In the genomic region with DNA sequence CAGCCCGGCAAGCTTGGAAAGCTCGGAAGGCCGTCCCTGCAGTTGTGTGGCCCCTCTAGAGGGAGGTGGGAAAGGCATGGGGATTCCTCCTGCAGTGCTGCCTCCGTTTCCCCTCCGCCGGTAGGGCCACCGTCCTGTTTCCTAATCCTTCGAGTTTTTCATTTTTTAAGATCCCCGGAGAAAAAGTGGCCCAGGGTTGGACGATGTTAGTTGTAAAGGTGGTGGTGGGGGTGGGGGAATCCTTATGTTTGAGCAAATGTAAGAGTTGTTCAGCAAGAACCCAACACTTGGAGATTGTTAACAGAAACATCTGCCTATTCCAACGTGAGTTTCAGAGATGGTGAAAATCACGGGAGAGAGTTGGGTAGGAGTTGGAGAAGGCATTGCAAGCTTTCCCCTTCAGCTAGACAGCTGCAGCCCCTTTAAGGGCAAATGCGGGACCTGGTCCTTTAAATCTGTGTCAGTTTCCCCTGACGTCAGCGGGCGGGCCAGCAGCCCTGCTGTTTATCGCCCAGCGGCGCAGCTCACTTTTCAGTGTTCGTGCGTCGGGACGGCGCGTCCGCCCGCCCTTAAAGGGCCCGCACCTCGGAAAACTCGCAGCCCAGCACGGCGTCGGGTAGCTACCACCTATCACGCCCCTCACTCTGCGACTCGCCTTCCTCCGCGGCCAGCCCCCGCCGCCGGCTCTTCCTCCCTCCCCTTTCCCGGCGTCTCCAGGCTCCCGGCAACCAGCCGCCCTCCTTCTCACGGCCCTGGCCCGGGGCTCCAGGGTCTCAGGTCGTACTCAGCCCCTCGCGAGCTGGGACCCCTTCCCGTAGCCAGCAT, we compare ENCODE assay signal across 1 cellular context.
TF ChIP-seq lines count a peak whose summit lies in the region.

TSS of gene SIDT2 (plus strand) at position 534 of the 825 bp plus-strand sequence. CDS start 521 bp downstream, outside the sequence.

TF ChIP-seq in HepG2, 621 proteins besides CTCF, POLR2A, EP300 and RAD21 (continued from another document and continues in another):
- TF ChIP-seq, protein P1, sequence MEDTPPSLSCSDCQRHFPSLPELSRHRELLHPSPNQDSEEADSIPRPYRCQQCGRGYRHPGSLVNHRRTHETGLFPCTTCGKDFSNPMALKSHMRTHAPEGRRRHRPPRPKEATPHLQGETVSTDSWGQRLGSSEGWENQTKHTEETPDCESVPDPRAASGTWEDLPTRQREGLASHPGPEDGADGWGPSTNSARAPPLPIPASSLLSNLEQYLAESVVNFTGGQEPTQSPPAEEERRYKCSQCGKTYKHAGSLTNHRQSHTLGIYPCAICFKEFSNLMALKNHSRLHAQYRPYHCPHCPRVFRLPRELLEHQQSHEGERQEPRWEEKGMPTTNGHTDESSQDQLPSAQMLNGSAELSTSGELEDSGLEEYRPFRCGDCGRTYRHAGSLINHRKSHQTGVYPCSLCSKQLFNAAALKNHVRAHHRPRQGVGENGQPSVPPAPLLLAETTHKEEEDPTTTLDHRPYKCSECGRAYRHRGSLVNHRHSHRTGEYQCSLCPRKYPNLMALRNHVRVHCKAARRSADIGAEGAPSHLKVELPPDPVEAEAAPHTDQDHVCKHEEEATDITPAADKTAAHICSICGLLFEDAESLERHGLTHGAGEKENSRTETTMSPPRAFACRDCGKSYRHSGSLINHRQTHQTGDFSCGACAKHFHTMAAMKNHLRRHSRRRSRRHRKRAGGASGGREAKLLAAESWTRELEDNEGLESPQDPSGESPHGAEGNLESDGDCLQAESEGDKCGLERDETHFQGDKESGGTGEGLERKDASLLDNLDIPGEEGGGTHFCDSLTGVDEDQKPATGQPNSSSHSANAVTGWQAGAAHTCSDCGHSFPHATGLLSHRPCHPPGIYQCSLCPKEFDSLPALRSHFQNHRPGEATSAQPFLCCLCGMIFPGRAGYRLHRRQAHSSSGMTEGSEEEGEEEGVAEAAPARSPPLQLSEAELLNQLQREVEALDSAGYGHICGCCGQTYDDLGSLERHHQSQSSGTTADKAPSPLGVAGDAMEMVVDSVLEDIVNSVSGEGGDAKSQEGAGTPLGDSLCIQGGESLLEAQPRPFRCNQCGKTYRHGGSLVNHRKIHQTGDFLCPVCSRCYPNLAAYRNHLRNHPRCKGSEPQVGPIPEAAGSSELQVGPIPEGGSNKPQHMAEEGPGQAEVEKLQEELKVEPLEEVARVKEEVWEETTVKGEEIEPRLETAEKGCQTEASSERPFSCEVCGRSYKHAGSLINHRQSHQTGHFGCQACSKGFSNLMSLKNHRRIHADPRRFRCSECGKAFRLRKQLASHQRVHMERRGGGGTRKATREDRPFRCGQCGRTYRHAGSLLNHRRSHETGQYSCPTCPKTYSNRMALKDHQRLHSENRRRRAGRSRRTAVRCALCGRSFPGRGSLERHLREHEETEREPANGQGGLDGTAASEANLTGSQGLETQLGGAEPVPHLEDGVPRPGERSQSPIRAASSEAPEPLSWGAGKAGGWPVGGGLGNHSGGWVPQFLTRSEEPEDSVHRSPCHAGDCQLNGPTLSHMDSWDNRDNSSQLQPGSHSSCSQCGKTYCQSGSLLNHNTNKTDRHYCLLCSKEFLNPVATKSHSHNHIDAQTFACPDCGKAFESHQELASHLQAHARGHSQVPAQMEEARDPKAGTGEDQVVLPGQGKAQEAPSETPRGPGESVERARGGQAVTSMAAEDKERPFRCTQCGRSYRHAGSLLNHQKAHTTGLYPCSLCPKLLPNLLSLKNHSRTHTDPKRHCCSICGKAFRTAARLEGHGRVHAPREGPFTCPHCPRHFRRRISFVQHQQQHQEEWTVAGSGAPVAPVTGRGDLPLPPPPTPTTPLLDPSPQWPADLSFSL (CRISPR knock-in tag; IDR thresholded peaks at IDR 0.05) = no peak
- TF ChIP-seq, protein P2, sequence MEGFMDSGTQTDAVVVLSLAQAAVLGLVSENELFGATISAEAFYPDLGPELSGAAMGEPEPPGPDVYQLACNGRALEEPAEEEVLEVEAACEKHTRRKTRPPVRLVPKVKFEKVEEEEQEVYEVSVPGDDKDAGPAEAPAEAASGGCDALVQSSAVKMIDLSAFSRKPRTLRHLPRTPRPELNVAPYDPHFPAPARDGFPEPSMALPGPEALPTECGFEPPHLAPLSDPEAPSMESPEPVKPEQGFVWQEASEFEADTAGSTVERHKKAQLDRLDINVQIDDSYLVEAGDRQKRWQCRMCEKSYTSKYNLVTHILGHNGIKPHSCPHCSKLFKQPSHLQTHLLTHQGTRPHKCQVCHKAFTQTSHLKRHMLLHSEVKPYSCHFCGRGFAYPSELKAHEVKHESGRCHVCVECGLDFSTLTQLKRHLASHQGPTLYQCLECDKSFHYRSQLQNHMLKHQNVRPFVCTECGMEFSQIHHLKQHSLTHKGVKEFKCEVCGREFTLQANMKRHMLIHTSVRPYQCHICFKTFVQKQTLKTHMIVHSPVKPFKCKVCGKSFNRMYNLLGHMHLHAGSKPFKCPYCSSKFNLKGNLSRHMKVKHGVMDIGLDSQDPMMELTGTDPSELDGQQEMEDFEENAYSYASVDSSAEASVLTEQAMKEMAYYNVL (CRISPR knock-in tag; IDR thresholded peaks at IDR 0.05; ENCODE audit: borderline replicate concordance) = no peak
- TF ChIP-seq ZNF558 (CRISPR knock-in tag; IDR thresholded peaks at IDR 0.05; ENCODE audit: borderline replicate concordance) = no peak; the same call in 1 of the 2 replicates
- peak in 1 of 2 experiments; percentile 59; a peak in 1 of 4 replicates for TF ChIP-seq KLF16 (CRISPR knock-in tag; IDR thresholded peaks at IDR 0.05)
- no peak for TF ChIP-seq GABPA (IDR thresholded peaks at IDR 0.05; ENCODE audit: low read depth, low read length)
- TF ChIP-seq GABPA (CRISPR knock-in tag; IDR thresholded peaks at IDR 0.05; ENCODE audit: low read depth) = peak; percentile 40; the same call in 1 of the 2 replicates
- TF ChIP-seq CENPT (CRISPR knock-in tag; IDR thresholded peaks at IDR 0.05; ENCODE audit: low read depth) = no peak
- no peak for TF ChIP-seq ZFX (CRISPR knock-in tag; IDR thresholded peaks at IDR 0.05; ENCODE audit: low read depth)
- TF ChIP-seq GPBP1L1 (CRISPR knock-in tag; IDR thresholded peaks at IDR 0.05) = no peak
- TF ChIP-seq, protein P3, sequence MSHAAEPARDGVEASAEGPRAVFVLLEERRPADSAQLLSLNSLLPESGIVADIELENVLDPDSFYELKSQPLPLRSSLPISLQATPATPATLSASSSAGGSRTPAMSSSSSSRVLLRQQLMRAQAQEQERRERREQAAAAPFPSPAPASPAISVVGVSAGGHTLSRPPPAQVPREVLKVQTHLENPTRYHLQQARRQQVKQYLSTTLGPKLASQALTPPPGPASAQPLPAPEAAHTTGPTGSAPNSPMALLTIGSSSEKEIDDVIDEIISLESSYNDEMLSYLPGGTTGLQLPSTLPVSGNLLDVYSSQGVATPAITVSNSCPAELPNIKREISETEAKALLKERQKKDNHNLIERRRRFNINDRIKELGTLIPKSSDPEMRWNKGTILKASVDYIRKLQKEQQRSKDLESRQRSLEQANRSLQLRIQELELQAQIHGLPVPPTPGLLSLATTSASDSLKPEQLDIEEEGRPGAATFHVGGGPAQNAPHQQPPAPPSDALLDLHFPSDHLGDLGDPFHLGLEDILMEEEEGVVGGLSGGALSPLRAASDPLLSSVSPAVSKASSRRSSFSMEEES (CRISPR knock-in tag; IDR thresholded peaks at IDR 0.05) = no peak
- no peak for TF ChIP-seq MTA1 (CRISPR knock-in tag; IDR thresholded peaks at IDR 0.05; ENCODE audit: borderline replicate concordance)
- no peak for TF ChIP-seq XBP1 (CRISPR knock-in tag; IDR thresholded peaks at IDR 0.05)
- peak; percentile 41 for TF ChIP-seq IKZF4 (CRISPR knock-in tag; IDR thresholded peaks at IDR 0.05; ENCODE audit: borderline replicate concordance, low read depth, not compliant biosample characterization)
- TF ChIP-seq, protein P4, sequence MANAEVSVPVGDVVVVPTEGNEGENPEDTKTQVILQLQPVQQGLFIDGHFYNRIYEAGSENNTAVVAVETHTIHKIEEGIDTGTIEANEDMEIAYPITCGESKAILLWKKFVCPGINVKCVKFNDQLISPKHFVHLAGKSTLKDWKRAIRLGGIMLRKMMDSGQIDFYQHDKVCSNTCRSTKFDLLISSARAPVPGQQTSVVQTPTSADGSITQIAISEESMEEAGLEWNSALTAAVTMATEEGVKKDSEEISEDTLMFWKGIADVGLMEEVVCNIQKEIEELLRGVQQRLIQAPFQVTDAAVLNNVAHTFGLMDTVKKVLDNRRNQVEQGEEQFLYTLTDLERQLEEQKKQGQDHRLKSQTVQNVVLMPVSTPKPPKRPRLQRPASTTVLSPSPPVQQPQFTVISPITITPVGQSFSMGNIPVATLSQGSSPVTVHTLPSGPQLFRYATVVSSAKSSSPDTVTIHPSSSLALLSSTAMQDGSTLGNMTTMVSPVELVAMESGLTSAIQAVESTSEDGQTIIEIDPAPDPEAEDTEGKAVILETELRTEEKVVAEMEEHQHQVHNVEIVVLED (CRISPR knock-in tag; IDR thresholded peaks at IDR 0.05; ENCODE audit: borderline replicate concordance) = peak; percentile 90
- TF ChIP-seq HNRNPK (IDR thresholded peaks at IDR 0.05; ENCODE audit: low read depth, low read length, poor library complexity, severe bottlenecking) = peak; percentile 76
- TF ChIP-seq SP140L (CRISPR knock-in tag; IDR thresholded peaks at IDR 0.05; ENCODE audit: borderline replicate concordance) = 0 out of 2 replicates have a peak, but pooled peaks have one; percentile 24
- TF ChIP-seq MXD3 (CRISPR knock-in tag; IDR thresholded peaks at IDR 0.05) = peak; percentile 45; the same call in 1 of the 2 replicates
- TF ChIP-seq ZMYM4 (CRISPR knock-in tag; IDR thresholded peaks at IDR 0.05) = peak; percentile 78
- TF ChIP-seq, protein P5, sequence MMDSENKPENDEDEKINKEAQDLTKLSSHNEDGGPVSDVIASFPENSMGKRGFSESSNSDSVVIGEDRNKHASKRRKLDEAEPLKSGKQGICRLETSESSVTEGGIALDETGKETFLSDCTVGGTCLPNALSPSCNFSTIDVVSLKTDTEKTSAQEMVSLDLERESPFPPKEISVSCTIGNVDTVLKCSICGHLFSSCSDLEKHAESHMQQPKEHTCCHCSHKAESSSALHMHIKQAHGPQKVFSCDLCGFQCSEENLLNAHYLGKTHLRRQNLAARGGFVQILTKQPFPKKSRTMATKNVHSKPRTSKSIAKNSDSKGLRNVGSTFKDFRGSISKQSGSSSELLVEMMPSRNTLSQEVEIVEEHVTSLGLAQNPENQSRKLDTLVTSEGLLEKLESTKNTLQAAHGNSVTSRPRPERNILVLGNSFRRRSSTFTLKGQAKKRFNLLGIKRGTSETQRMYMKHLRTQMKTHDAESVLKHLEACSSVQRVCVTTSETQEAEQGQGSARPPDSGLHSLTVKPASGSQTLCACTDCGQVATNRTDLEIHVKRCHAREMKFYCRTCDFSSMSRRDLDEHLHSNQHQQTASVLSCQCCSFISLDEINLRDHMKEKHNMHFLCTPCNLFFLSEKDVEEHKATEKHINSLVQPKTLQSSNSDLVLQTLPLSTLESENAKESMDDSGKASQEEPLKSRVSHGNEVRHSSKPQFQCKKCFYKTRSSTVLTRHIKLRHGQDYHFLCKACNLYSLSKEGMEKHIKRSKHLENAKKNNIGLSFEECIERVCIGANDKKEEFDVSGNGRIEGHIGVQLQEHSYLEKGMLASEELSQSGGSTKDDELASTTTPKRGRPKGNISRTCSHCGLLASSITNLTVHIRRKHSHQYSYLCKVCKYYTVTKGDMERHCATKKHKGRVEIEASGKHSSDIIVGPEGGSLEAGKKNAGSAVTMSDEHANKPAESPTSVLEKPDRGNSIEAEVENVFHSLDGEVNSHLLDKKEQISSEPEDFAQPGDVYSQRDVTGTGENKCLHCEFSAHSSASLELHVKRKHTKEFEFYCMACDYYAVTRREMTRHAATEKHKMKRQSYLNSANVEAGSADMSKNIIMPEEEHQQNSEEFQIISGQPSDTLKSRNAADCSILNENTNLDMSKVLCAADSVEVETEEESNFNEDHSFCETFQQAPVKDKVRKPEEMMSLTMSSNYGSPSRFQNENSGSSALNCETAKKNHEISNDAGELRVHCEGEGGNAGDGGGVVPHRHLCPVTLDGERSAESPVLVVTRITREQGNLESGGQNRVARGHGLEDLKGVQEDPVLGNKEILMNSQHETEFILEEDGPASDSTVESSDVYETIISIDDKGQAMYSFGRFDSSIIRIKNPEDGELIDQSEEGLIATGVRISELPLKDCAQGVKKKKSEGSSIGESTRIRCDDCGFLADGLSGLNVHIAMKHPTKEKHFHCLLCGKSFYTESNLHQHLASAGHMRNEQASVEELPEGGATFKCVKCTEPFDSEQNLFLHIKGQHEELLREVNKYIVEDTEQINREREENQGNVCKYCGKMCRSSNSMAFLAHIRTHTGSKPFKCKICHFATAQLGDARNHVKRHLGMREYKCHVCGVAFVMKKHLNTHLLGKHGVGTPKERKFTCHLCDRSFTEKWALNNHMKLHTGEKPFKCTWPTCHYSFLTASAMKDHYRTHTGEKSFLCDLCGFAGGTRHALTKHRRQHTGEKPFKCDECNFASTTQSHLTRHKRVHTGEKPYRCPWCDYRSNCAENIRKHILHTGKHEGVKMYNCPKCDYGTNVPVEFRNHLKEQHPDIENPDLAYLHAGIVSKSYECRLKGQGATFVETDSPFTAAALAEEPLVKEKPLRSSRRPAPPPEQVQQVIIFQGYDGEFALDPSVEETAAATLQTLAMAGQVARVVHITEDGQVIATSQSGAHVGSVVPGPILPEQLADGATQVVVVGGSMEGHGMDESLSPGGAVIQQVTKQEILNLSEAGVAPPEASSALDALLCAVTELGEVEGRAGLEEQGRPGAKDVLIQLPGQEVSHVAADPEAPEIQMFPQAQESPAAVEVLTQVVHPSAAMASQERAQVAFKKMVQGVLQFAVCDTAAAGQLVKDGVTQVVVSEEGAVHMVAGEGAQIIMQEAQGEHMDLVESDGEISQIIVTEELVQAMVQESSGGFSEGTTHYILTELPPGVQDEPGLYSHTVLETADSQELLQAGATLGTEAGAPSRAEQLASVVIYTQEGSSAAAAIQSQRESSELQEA (CRISPR knock-in tag; IDR thresholded peaks at IDR 0.05; ENCODE audit: not compliant biosample characterization) = peak; percentile 20
- no peak for TF ChIP-seq ZBTB38 (CRISPR knock-in tag; IDR thresholded peaks at IDR 0.05)
- TF ChIP-seq, protein P6, sequence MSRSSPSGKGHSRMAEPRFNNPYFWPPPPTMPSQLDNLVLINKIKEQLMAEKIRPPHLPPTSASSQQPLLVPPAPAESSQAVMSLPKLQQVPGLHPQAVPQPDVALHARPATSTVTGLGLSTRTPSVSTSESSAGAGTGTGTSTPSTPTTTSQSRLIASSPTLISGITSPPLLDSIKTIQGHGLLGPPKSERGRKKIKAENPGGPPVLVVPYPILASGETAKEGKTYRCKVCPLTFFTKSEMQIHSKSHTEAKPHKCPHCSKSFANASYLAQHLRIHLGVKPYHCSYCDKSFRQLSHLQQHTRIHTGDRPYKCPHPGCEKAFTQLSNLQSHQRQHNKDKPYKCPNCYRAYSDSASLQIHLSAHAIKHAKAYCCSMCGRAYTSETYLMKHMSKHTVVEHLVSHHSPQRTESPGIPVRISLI (CRISPR knock-in tag; IDR thresholded peaks at IDR 0.05; ENCODE audit: borderline replicate concordance) = no peak; the same call in 1 of the 2 replicates
- TF ChIP-seq ZNF720 (CRISPR knock-in tag; IDR thresholded peaks at IDR 0.05) = no peak
- TF ChIP-seq RFXANK (CRISPR knock-in tag; IDR thresholded peaks at IDR 0.05) = no peak
- TF ChIP-seq ZNF335 (CRISPR knock-in tag; IDR thresholded peaks at IDR 0.05) = no peak
- TF ChIP-seq ZNF10 (CRISPR knock-in tag; IDR thresholded peaks at IDR 0.05; ENCODE audit: borderline replicate concordance, low read depth) = no peak
